In genomic region chr5:462051-462481, GRCh38 we compare ENCODE assay signal across 17 cellular contexts. TPM values are rescaled to one million over a fixed set of nuclear protein-coding genes. Genes with fewer than 3 reads are reported as not detected.
DNase-seq lines count a peak whose midpoint lies in the region; ATAC-seq and TF ChIP-seq lines count a peak whose summit lies in the region.
"Had no signal": no experiment of that assay in that cellular context is flagged by ENCODE, and none has a peak within 500 bp of the region (broad histone marks: within the 10 kb centered on the region; RNA-seq: fewer than 3 reads in every experiment).

No MANE protein-coding gene starts in this region.

- H3K4me3 ChIP-seq in CD8-positive, alpha-beta T cell (ENCODE audit: low read depth, low read length), result no peak overlapping the region
- H3K4me3 ChIP-seq in adrenal gland, result no peak overlapping the region
- H3K4me3 ChIP-seq: ascending aorta had no signal

- DNase-seq in activated CD4-positive, alpha-beta memory T cell treated with anti-CD3 and anti-CD28 coated beads for 36 hours, result no peak
- DNase-seq in activated CD4-positive, alpha-beta memory T cell treated with anti-CD3 and anti-CD28 coated beads, Interleukin-2, amount 10 ng/mL, durations not matched to agents 7 days and 5 days, result no peak
- DNase-seq in CD8-positive, alpha-beta T cell, result no peak
- peak in 4 of 7 donors; percentile 0 to 36 (median 3) for DNase-seq in adrenal gland
- DNase-seq in sciatic nerve (ENCODE audit: low spot score), result peak; percentile 47
- no peak for DNase-seq in caudate nucleus (lab: John Stamatoyannopoulos, UW)
- DNase-seq in putamen (ENCODE audit: low spot score), result no peak
- DNase-seq: BE2C; effector memory CD8-positive, alpha-beta T cell; GOT3; Karpas-422; NCI-H187 treated with DMSO at 0.1 percent for 48 hours; NCI-H446; stimulated activated CD4-positive, alpha-beta T cell treated with anti-CD3 and anti-CD28 coated beads, Interleukin-2, amount 100 ng/mL, for 48 hours had no signal

- H3K27me3 Mint-ChIP-seq in activated CD4-positive, alpha-beta memory T cell treated with anti-CD3 and anti-CD28 coated beads for 36 hours, result no peaks in the 10 kb centered on the region
- H3K27me3 Mint-ChIP-seq in activated CD4-positive, alpha-beta memory T cell treated with anti-CD3 and anti-CD28 coated beads, Interleukin-2, amount 10 ng/mL, durations not matched to agents 7 days and 5 days, result no peaks in the 10 kb centered on the region
- H3K27me3 Mint-ChIP-seq in CD8-positive, alpha-beta T cell (ENCODE audit: low read depth), result no peaks in the 10 kb centered on the region
- H3K27me3 Mint-ChIP-seq: effector memory CD8-positive, alpha-beta T cell had no signal

- H3K36me3 Mint-ChIP-seq in activated CD4-positive, alpha-beta memory T cell treated with anti-CD3 and anti-CD28 coated beads for 36 hours, result peaks cover 59% of the 10 kb centered on the region
- peaks cover 70% of the 10 kb centered on the region for H3K36me3 Mint-ChIP-seq in activated CD4-positive, alpha-beta memory T cell treated with anti-CD3 and anti-CD28 coated beads, Interleukin-2, amount 10 ng/mL, durations not matched to agents 7 days and 5 days (ENCODE audit: low read depth)
- H3K36me3 Mint-ChIP-seq in CD8-positive, alpha-beta T cell, result peaks cover 73% of the 10 kb centered on the region

- WGBS in adrenal gland, 4 donors, result 97% methylated on average over 23 to 24 of the region's 24 CpGs

- no peak for ATAC-seq in CD8-positive, alpha-beta T cell
- ATAC-seq in sciatic nerve (no peak), GM21515 (IDR thresholded peaks at IDR 0.05; ENCODE audit: unreplicated experiment) (no peak)
- ATAC-seq: effector memory CD8-positive, alpha-beta T cell had no signal

- peaks cover 56% of the 10 kb centered on the region for H3K4me1 Mint-ChIP-seq in activated CD4-positive, alpha-beta memory T cell treated with anti-CD3 and anti-CD28 coated beads for 36 hours (ENCODE audit: low read depth)
- H3K4me1 Mint-ChIP-seq in activated CD4-positive, alpha-beta memory T cell treated with anti-CD3 and anti-CD28 coated beads, Interleukin-2, amount 10 ng/mL, durations not matched to agents 7 days and 5 days, result peaks cover 53% of the 10 kb centered on the region
- peaks cover 16% of the 10 kb centered on the region for H3K4me1 Mint-ChIP-seq in CD8-positive, alpha-beta T cell (ENCODE audit: low read depth)

- no peak for TF ChIP-seq POLR2A in adrenal gland (IDR thresholded peaks at IDR 0.05)

- POLR2A ChIA-PET in activated CD4-positive, alpha-beta memory T cell treated with anti-CD3 and anti-CD28 coated beads for 36 hours (lab: Charles Lee), result no interaction called here
- POLR2A ChIA-PET in activated CD4-positive, alpha-beta memory T cell treated with anti-CD3 and anti-CD28 coated beads, Interleukin-2, amount 10 ng/mL, durations not matched to agents 7 days and 5 days (lab: Charles Lee), result no interaction called here
- POLR2A ChIA-PET in CD8-positive, alpha-beta T cell (lab: Charles Lee), result interaction anchor here (0.9 kb wide), 1 partner anchor 10 kb away, joined by 4 read pairs; no protein-coding TSS in a partner anchor

- TF ChIP-seq CTCF in CD8-positive, alpha-beta T cell (IDR thresholded peaks at IDR 0.05), result no peak
- TF ChIP-seq CTCF in adrenal gland (IDR thresholded peaks at IDR 0.05), result no peak

- CTCF ChIA-PET in activated CD4-positive, alpha-beta memory T cell treated with anti-CD3 and anti-CD28 coated beads for 36 hours (lab: Charles Lee), result interaction anchor here (1.3 kb wide), 1 partner anchor 14 kb away, joined by 4 read pairs; no protein-coding TSS in a partner anchor
- CTCF ChIA-PET in activated CD4-positive, alpha-beta memory T cell treated with anti-CD3 and anti-CD28 coated beads, Interleukin-2, amount 10 ng/mL, durations not matched to agents 7 days and 5 days (lab: Charles Lee), result no interaction called here
- CTCF ChIA-PET in CD8-positive, alpha-beta T cell (lab: Charles Lee), result interaction anchor here (1.2 kb wide), 1 partner anchor 16 kb away, joined by 3 read pairs; no protein-coding TSS in a partner anchor

- H3K27ac ChIP-seq in CD8-positive, alpha-beta T cell (ENCODE audit: low read depth, low read length), result no peak overlapping the region
- H3K27ac ChIP-seq in adrenal gland, result no peak overlapping the region
- H3K27ac ChIP-seq in caudate nucleus (ENCODE audit: low read depth, low read length), result no peak overlapping the region
- H3K27ac ChIP-seq: ascending aorta, RWPE1 had no signal

- no peaks in the 10 kb centered on the region for H3K9me3 ChIP-seq in CD8-positive, alpha-beta T cell (ENCODE audit: low read length)
- no peaks in the 10 kb centered on the region for H3K9me3 ChIP-seq in adrenal gland (replicated peaks in 1 of 3)
- H3K9me3 ChIP-seq: ascending aorta, BE2C had no signal

- H3K4me3 Mint-ChIP-seq in activated CD4-positive, alpha-beta memory T cell treated with anti-CD3 and anti-CD28 coated beads for 36 hours, result no peak overlapping the region
- H3K4me3 Mint-ChIP-seq in activated CD4-positive, alpha-beta memory T cell treated with anti-CD3 and anti-CD28 coated beads, Interleukin-2, amount 10 ng/mL, durations not matched to agents 7 days and 5 days, result no peak overlapping the region
- H3K4me3 Mint-ChIP-seq in CD8-positive, alpha-beta T cell, result no peak overlapping the region
- H3K4me3 Mint-ChIP-seq: effector memory CD8-positive, alpha-beta T cell had no signal

- H3K9me3 Mint-ChIP-seq in activated CD4-positive, alpha-beta memory T cell treated with anti-CD3 and anti-CD28 coated beads for 36 hours, result no peaks in the 10 kb centered on the region
- no peaks in the 10 kb centered on the region for H3K9me3 Mint-ChIP-seq in activated CD4-positive, alpha-beta memory T cell treated with anti-CD3 and anti-CD28 coated beads, Interleukin-2, amount 10 ng/mL, durations not matched to agents 7 days and 5 days
- H3K9me3 Mint-ChIP-seq in CD8-positive, alpha-beta T cell, result no peaks in the 10 kb centered on the region
- H3K9me3 Mint-ChIP-seq: effector memory CD8-positive, alpha-beta T cell had no signal

- peak overlapping the region; percentile 62 for H3K27ac Mint-ChIP-seq in activated CD4-positive, alpha-beta memory T cell treated with anti-CD3 and anti-CD28 coated beads for 36 hours
- no peak overlapping the region for H3K27ac Mint-ChIP-seq in activated CD4-positive, alpha-beta memory T cell treated with anti-CD3 and anti-CD28 coated beads, Interleukin-2, amount 10 ng/mL, durations not matched to agents 7 days and 5 days
- peak overlapping the region; percentile 82 for H3K27ac Mint-ChIP-seq in CD8-positive, alpha-beta T cell
- H3K27ac Mint-ChIP-seq: effector memory CD8-positive, alpha-beta T cell had no signal

- intact Hi-C loops in activated CD4-positive, alpha-beta memory T cell treated with anti-CD3 and anti-CD28 coated beads for 36 hours (cut with micrococcal nuclease), result no loop called here
- intact Hi-C loops in CD8-positive, alpha-beta T cell (cut with DNase I, micrococcal nuclease), result no loop called here
- intact Hi-C loops in adrenal gland (cut with DNase I), result no loop called here
- intact Hi-C loops in sciatic nerve (cut with DNase I), result no loop called here

- H3K27me3 ChIP-seq in CD8-positive, alpha-beta T cell (ENCODE audit: insufficient read depth, low read length), result no peaks in the 10 kb centered on the region
- H3K27me3 ChIP-seq in adrenal gland, result no peaks in the 10 kb centered on the region
- H3K27me3 ChIP-seq: ascending aorta, BE2C had no signal

- H3K36me3 ChIP-seq in CD8-positive, alpha-beta T cell (ENCODE audit: insufficient read depth, low read length), result peaks cover 43% of the 10 kb centered on the region
- peaks cover 0 to 88% of the 10 kb centered on the region in 2 donors for H3K36me3 ChIP-seq in adrenal gland (replicated peaks in 1 of 2)

- H3K4me1 ChIP-seq in CD8-positive, alpha-beta T cell (ENCODE audit: insufficient read depth, low read length), result peaks cover 18% of the 10 kb centered on the region
- no peaks in the 10 kb centered on the region for H3K4me1 ChIP-seq in adrenal gland (replicated peaks in 1 of 2)
- H3K4me1 ChIP-seq: ascending aorta, BE2C had no signal

RNA-seq across cellular contexts. Expression of gene EXOC3, which starts 19.1 kb away (rescaled TPM):
- 10 to 100 TPM; 49.9 to 54.5 TPM for total RNA-seq in activated CD4-positive, alpha-beta memory T cell treated with anti-CD3 and anti-CD28 coated beads for 36 hours
- 10 to 100 TPM; 67.7 to 68.8 TPM for total RNA-seq in activated CD4-positive, alpha-beta memory T cell treated with anti-CD3 and anti-CD28 coated beads, Interleukin-2, amount 10 ng/mL, durations not matched to agents 7 days and 5 days
- total RNA-seq in CD8-positive, alpha-beta T cell, result 10 to 100 TPM; 82.2 to 85.2 TPM
- 10 to 100 TPM; 35.4 to 61.3 (median 42.7) TPM for total RNA-seq in adrenal gland
- polyA plus RNA-seq in adrenal gland, result 10 to 100 TPM; 24.7 to 66.4 (median 56.8) TPM
- total RNA-seq in sciatic nerve, result 58.4 TPM

Comparison
In these comparisons a context has a peak if more than half of its experiments do, and no peak if none do; other contexts are left out.
1. DNase-seq: peak in adrenal gland (4 of 7) and sciatic nerve (single experiment); none in activated CD4-positive, alpha-beta memory T cell treated with anti-CD3 and anti-CD28 coated beads for 36 hours (single experiment), activated CD4-positive, alpha-beta memory T cell treated with anti-CD3 and anti-CD28 coated beads, Interleukin-2, amount 10 ng/mL, durations not matched to agents 7 days and 5 days (single experiment), CD8-positive, alpha-beta T cell (0 of 7), caudate nucleus (0 of 61) and putamen (single experiment).